ENCODE assay signal across 1 cellular context in genomic region chr1:160326393-160326792, GRCh38.
TF ChIP-seq lines count a peak whose summit lies in the region.

No MANE protein-coding gene starts in this region.

TF ChIP-seq in GM12878, 131 proteins besides CTCF, POLR2A, EP300 and RAD21:
- TF ChIP-seq CEBPZ (IDR thresholded peaks at IDR 0.05; ENCODE audit: low read depth, low read length) = no peak
- no peak for TF ChIP-seq HDAC6 (IDR thresholded peaks at IDR 0.05; ENCODE audit: unreplicated experiment)
- TF ChIP-seq SMAD1 (IDR thresholded peaks at IDR 0.05; ENCODE audit: low read depth, partially characterized antibody) = no peak
- TF ChIP-seq BACH1 (IDR thresholded peaks at IDR 0.05; ENCODE audit: borderline replicate concordance) = no peak
- TF ChIP-seq MYC (IDR thresholded peaks at IDR 0.05; ENCODE audit: insufficient read depth, insufficient read length, insufficient replicate concordance, low read length, severe bottlenecking) = no peak
- no peak for TF ChIP-seq TBL1XR1 (IDR thresholded peaks at IDR 0.05; ENCODE audit: low read depth, low read length)
- no peak for TF ChIP-seq HDGF (IDR thresholded peaks at IDR 0.05)
- TF ChIP-seq NR2C1 (IDR thresholded peaks at IDR 0.05) = no peak
- no peak for TF ChIP-seq HDAC2 (IDR thresholded peaks at IDR 0.05)
- no peak for TF ChIP-seq IKZF1 (conservative IDR thresholded peaks at IDR 0.05)
- TF ChIP-seq NFYA (IDR thresholded peaks at IDR 0.05; ENCODE audit: borderline replicate concordance, low read depth, low read length) = no peak
- no peak for TF ChIP-seq CHD1 (IDR thresholded peaks at IDR 0.05; ENCODE audit: low read depth, low read length)
- no peak for TF ChIP-seq SPI1 (IDR thresholded peaks at IDR 0.05; ENCODE audit: borderline replicate concordance, insufficient read depth, low read depth, low read length)
- no peak for TF ChIP-seq ZNF622 (IDR thresholded peaks at IDR 0.05)
- TF ChIP-seq, protein P1, sequence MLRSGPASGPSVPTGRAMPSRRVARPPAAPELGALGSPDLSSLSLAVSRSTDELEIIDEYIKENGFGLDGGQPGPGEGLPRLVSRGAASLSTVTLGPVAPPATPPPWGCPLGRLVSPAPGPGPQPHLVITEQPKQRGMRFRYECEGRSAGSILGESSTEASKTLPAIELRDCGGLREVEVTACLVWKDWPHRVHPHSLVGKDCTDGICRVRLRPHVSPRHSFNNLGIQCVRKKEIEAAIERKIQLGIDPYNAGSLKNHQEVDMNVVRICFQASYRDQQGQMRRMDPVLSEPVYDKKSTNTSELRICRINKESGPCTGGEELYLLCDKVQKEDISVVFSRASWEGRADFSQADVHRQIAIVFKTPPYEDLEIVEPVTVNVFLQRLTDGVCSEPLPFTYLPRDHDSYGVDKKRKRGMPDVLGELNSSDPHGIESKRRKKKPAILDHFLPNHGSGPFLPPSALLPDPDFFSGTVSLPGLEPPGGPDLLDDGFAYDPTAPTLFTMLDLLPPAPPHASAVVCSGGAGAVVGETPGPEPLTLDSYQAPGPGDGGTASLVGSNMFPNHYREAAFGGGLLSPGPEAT (IDR thresholded peaks at IDR 0.05; ENCODE audit: low read depth) = no peak
- TF ChIP-seq SIX5 (IDR thresholded peaks at IDR 0.05; ENCODE audit: low read depth, low read length, severe bottlenecking) = no peak
- TF ChIP-seq CREM (IDR thresholded peaks at IDR 0.05; ENCODE audit: low read depth) = no peak
- TF ChIP-seq ATF2 (IDR thresholded peaks at IDR 0.05; ENCODE audit: low read length) = no peak
- TF ChIP-seq BHLHE40 (IDR thresholded peaks at IDR 0.05; ENCODE audit: borderline replicate concordance in 1 of 2, low read depth in 2 of 2, low read length in 1 of 2) = no peak
